ENCODE assay signal across 1 cellular context in the genomic region with DNA sequence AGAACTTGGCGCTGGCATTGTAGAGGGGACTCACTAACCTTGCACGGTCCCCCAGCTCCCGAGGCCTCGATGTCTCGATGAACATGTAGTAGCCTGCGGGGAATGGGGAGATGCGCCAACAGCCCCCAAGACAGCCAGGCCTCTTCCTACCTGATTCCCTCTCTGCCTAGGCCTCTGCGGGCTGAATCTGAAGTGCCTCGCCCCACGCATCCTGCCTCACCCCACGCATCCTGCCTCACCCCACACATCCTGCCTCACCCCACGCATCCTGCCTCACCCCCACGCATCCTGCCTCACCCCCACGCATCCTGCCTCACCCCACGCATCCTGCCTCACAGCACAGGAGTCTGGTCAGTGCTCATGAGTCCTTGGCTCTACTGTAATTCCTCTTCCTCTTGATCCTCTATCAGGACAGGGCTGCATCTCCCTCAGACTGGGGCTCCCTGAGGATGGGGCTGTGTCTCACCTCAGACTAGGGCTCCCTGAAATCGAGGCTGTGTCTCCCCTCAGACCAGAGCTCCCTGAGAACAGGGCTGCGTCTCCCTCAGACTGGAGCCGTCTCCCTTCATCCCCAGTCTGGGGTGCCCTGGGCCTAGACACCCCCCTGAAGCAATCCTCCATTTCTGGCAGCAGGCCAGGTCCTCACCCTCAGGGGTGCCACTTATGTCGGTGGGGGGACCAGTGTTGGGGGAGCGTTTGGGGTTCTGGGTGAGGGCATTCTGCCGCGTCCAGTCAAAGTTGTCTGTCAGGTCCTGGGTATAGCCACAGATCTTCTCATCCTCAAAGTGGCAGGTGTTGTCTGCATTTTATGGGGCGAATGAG.
TF ChIP-seq lines count a peak whose summit lies in the region.

No MANE protein-coding gene starts in this region.

TF ChIP-seq in IMR-90, 13 proteins besides CTCF, POLR2A, EP300 and RAD21:
- TF ChIP-seq, protein P1, sequence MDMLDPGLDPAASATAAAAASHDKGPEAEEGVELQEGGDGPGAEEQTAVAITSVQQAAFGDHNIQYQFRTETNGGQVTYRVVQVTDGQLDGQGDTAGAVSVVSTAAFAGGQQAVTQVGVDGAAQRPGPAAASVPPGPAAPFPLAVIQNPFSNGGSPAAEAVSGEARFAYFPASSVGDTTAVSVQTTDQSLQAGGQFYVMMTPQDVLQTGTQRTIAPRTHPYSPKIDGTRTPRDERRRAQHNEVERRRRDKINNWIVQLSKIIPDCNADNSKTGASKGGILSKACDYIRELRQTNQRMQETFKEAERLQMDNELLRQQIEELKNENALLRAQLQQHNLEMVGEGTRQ (IDR thresholded peaks at IDR 0.05; ENCODE audit: low read depth, low read length), result no peak
- TF ChIP-seq MAFK (IDR thresholded peaks at IDR 0.05; ENCODE audit: low read depth, low read length), result no peak
- no peak for TF ChIP-seq NFE2L2 (IDR thresholded peaks at IDR 0.05; ENCODE audit: low read depth, low read length)
- TF ChIP-seq SMC3 (IDR thresholded peaks at IDR 0.05; ENCODE audit: low read depth, low read length), result no peak
- no peak for TF ChIP-seq CHD1 (IDR thresholded peaks at IDR 0.05; ENCODE audit: low read depth, low read length)
- TF ChIP-seq RCOR1 (IDR thresholded peaks at IDR 0.05; ENCODE audit: insufficient replicate concordance, low read length), result no peak
- no peak for TF ChIP-seq ELK1 (IDR thresholded peaks at IDR 0.05; ENCODE audit: borderline replicate concordance, low read depth, low read length)
- no peak for TF ChIP-seq MAZ (IDR thresholded peaks at IDR 0.05; ENCODE audit: borderline replicate concordance, low read depth, low read length)
